In the genomic region with DNA sequence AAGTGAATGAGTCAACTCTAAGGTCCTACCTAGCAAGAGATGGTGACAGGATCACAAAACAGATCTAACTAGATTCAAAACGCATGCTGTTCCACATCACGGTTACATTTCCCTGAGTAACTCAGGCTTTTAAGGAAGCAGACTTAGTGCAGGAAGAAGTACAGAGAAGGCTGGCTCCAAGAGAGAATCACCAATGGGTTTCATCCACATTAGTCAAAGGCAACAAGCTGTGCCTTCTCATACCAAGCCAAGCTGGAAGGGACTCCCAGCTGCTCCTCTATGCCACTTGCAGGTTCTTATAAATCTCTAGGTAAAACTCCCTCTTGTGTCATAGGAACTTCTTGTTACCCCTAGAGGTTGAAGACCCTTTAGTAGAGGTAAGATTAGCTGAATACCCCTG, we compare ENCODE assay signal across 29 cellular contexts.
"Had no signal": no experiment of that assay in that cellular context is flagged by ENCODE, and none has a peak within 500 bp of the region (broad histone marks: within the 10 kb centered on the region; RNA-seq: fewer than 3 reads in every experiment).

No MANE protein-coding gene starts in this region.

- ATAC-seq: naive thymus-derived CD8-positive, alpha-beta T cell; natural killer cell treated with Interleukin-12 subunit alpha and Interleukin-12 subunit beta and Interleukin-15 and Interleukin-18, amount 100 ng/mL, for 72 hours; pancreas; psoas muscle; right cardiac atrium; sciatic nerve; stimulated activated memory B cell treated with anti-CD40 and anti-IgM and Interleukin-4, amounts not matched to agents 10 μg/mL and 1 μg/mL and 100 μg/mL, for 72 hours; stimulated activated naive CD8-positive, alpha-beta T cell treated with anti-CD3 and anti-CD28 coated beads, Interleukin-15, amount 100 ng/mL, for 72 hours; stimulated activated naive CD8-positive, alpha-beta T cell treated with anti-CD3 and anti-CD28 coated beads, Interleukin-15, Interleukin-2, amounts not matched to agents 100 U/mL and 50 U/mL, for 24 hours; upper lobe of right lung had no signal

- DNase-seq: naive thymus-derived CD8-positive, alpha-beta T cell; nephron progenitor cell; nucleus accumbens; pancreas; posterior cingulate gyrus; psoas muscle; right cardiac atrium; spleen; stimulated activated CD4-positive, alpha-beta T cell treated with anti-CD3 and anti-CD28 coated beads, Interleukin-12 subunit alpha, Interleukin-12 subunit beta, amount 100 ng/mL, for 4 hours; stimulated activated CD4-positive, alpha-beta T cell treated with anti-CD3 and anti-CD28 coated beads, Interleukin-1b, Interleukin-23, amount 100 ng/mL, for 48 hours; stimulated activated CD4-positive, alpha-beta T cell treated with anti-CD3 and anti-CD28 coated beads, Interleukin-4, amount 100 ng/mL, for 1 hour; stimulated activated CD4-positive, alpha-beta T cell treated with anti-CD3 and anti-CD28 coated beads, Interleukin-4, amount 100 ng/mL, for 4 hours; stimulated activated CD8-positive, alpha-beta memory T cell treated with anti-CD3 and anti-CD28 coated beads, Interleukin-4, amount 100 ng/mL, for 48 hours; stimulated activated naive CD4-positive, alpha-beta T cell; stimulated activated naive CD8-positive, alpha-beta T cell treated with anti-CD3 and anti-CD28 coated beads, Interleukin-15, amount 100 ng/mL, for 72 hours; stimulated activated naive CD8-positive, alpha-beta T cell treated with anti-CD3 and anti-CD28 coated beads, Interleukin-15, Interleukin-2, amounts not matched to agents 100 U/mL and 50 U/mL, for 24 hours; substantia nigra; testis; tibial artery; transverse colon; upper lobe of right lung; uterus had no signal

- H3K4me1 ChIP-seq: pancreas, psoas muscle, spleen, suprapubic skin, testis, tibial artery, transverse colon, upper lobe of right lung, uterus had no signal

- H3K36me3 ChIP-seq: neutrophil, pancreas, spleen, suprapubic skin, tibial artery, transverse colon, upper lobe of right lung, uterus had no signal

- H3K27ac ChIP-seq: neutrophil, pancreas, psoas muscle, skin epidermis, spleen, suprapubic skin, testis, tibial artery, transverse colon, upper lobe of right lung, uterus had no signal

- H3K27me3 ChIP-seq: neutrophil, pancreas, spleen, suprapubic skin, testis, tibial artery, transverse colon, upper lobe of right lung, uterus had no signal

- FAIRE-seq: pancreas had no signal

- H3K9me3 ChIP-seq: neutrophil, pancreas, psoas muscle, spleen, suprapubic skin, testis, tibial artery, transverse colon, upper lobe of right lung, uterus had no signal

- H3K4me3 ChIP-seq: pancreas, psoas muscle, skin epidermis, smooth muscle cell, spleen, suprapubic skin, testis, tibial artery, transverse colon, upper lobe of right lung, uterus had no signal
